ENCODE assay signal across 1 cellular context in the genomic region with DNA sequence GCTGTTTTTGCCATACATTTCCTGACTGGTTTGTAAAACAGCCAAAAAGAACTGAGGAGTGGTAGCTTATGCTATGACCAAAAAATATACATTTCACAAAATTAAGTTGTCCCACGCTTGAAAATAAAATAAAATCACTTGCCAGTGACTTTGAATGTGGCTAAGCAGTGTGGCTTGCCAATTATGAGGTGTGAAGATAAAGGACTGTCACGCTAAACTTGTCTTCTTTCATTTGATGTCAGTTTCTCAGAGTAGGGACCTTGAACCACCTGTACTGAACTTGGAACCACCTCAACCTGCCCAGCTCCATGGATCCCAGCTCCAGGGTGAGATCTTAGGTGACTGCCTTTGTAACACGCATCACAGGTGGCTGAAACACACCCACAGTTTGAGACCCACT.
TF ChIP-seq lines count a peak whose summit lies in the region.

No MANE protein-coding gene starts in this region.

TF ChIP-seq in GM12878, 131 proteins besides CTCF, POLR2A, EP300 and RAD21:
- TF ChIP-seq, protein P1, sequence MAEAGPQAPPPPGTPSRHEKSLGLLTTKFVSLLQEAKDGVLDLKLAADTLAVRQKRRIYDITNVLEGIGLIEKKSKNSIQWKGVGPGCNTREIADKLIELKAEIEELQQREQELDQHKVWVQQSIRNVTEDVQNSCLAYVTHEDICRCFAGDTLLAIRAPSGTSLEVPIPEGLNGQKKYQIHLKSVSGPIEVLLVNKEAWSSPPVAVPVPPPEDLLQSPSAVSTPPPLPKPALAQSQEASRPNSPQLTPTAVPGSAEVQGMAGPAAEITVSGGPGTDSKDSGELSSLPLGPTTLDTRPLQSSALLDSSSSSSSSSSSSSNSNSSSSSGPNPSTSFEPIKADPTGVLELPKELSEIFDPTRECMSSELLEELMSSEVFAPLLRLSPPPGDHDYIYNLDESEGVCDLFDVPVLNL (IDR thresholded peaks at IDR 0.05; ENCODE audit: low read depth, low read length): no peak
- TF ChIP-seq SMAD5 (IDR thresholded peaks at IDR 0.05; ENCODE audit: low read depth): no peak
- TF ChIP-seq RCOR1 (conservative IDR thresholded peaks at IDR 0.05; ENCODE audit: low read depth, low read length): no peak
- TF ChIP-seq BACH1 (IDR thresholded peaks at IDR 0.05; ENCODE audit: borderline replicate concordance): no peak
- TF ChIP-seq CBX5 (IDR thresholded peaks at IDR 0.05; ENCODE audit: low read depth): no peak
- TF ChIP-seq, protein P2, sequence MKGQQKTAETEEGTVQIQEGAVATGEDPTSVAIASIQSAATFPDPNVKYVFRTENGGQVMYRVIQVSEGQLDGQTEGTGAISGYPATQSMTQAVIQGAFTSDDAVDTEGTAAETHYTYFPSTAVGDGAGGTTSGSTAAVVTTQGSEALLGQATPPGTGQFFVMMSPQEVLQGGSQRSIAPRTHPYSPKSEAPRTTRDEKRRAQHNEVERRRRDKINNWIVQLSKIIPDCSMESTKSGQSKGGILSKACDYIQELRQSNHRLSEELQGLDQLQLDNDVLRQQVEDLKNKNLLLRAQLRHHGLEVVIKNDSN (IDR thresholded peaks at IDR 0.05; ENCODE audit: borderline replicate concordance, extremely low read length, insufficient read depth, low read depth, low read length): no peak
- no peak for TF ChIP-seq CBX3 (IDR thresholded peaks at IDR 0.05; ENCODE audit: borderline replicate concordance, low read depth)
- no peak for TF ChIP-seq TAF1 (IDR thresholded peaks at IDR 0.05; ENCODE audit: borderline replicate concordance, low read depth, low read length)
- TF ChIP-seq, protein P3, sequence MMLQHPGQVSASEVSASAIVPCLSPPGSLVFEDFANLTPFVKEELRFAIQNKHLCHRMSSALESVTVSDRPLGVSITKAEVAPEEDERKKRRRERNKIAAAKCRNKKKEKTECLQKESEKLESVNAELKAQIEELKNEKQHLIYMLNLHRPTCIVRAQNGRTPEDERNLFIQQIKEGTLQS (IDR thresholded peaks at IDR 0.05; ENCODE audit: borderline replicate concordance, extremely low read depth, low read depth, low read length): no peak
